In genomic region chr9:123335227-123335985, GRCh38 we compare ENCODE assay signal across 9 cellular contexts. TPM values are rescaled to one million over a fixed set of nuclear protein-coding genes. Genes with fewer than 3 reads are reported as not detected.
DNase-seq lines count a peak whose midpoint lies in the region; ATAC-seq, FAIRE-seq and TF ChIP-seq lines count a peak whose summit lies in the region.
"Had no signal": no experiment of that assay in that cellular context is flagged by ENCODE, and none has a peak within 500 bp of the region (broad histone marks: within the 10 kb centered on the region; RNA-seq: fewer than 3 reads in every experiment).

No MANE protein-coding gene starts in this region.

- H3K4me3 Mint-ChIP-seq in activated T-helper 2 cell treated with anti-CD3 and anti-CD28 coated beads, Interferon-gamma antibody, Interleukin-2, Interleukin-4, amounts not matched to agents 10 μg/mL and 5 μg/mL and 100 μg/mL, durations not matched to agents 14 hours and 24 hours and 36 hours (ENCODE audit: low read depth) = no peak overlapping the region

- no peak overlapping the region for H2AFZ ChIP-seq in fibroblast of lung (ENCODE audit: low read length)

- DNase-seq in RCC 7860 (ENCODE audit: low spot score) = peak; percentile 61
- DNase-seq in fibroblast of lung (ENCODE audit: low read depth in 2 of 2) = peak; percentile 59 to 82
- DNase-seq in pancreas = no peak
- DNase-seq in NOMO-1 treated with DMSO at 0.1 percent for 48 hours (lab: John Stamatoyannopoulos, UW; ENCODE audit: unreplicated experiment) = no peak
- DNase-seq in T-helper 9 cell = no peak
- no peak for DNase-seq in activated T-helper 2 cell treated with anti-CD3 and anti-CD28 coated beads, Interferon-gamma antibody, Interleukin-2, Interleukin-4, amounts not matched to agents 10 μg/mL and 5 μg/mL and 100 μg/mL, durations not matched to agents 14 hours and 24 hours and 36 hours (ENCODE audit: low spot score)
- DNase-seq: NCI-H2171 had no signal

- H3K36me3 Mint-ChIP-seq in activated T-helper 2 cell treated with anti-CD3 and anti-CD28 coated beads, Interferon-gamma antibody, Interleukin-2, Interleukin-4, amounts not matched to agents 10 μg/mL and 5 μg/mL and 100 μg/mL, durations not matched to agents 14 hours and 24 hours and 36 hours (ENCODE audit: low read depth) = no peaks in the 10 kb centered on the region

- H4K20me1 ChIP-seq in DOHH2 (ENCODE audit: control insufficient read depth, insufficient read depth, low read depth, low read length) (no peaks in the 10 kb centered on the region), fibroblast of lung (ENCODE audit: control insufficient read depth, extremely low read depth, insufficient read depth, low read length) (no peaks in the 10 kb centered on the region)

- H3K4me3 ChIP-seq in DOHH2 (ENCODE audit: low read length) (peak overlapping the region; percentile 40), fibroblast of lung (replicated peaks in 1 of 4; ENCODE audit: control extremely low read depth in 1 of 4, insufficient read depth in 1 of 4, low read depth in 3 of 4, low read length in 4 of 4) (no peak overlapping the region), pancreas (no peak overlapping the region)

- ATAC-seq in pancreas = peak in 3 of 4 donors; percentile 50 to 71 (median 61)
- no peak for ATAC-seq in GM21515 (IDR thresholded peaks at IDR 0.05; ENCODE audit: unreplicated experiment)

- H3K27me3 ChIP-seq in DOHH2 (ENCODE audit: control insufficient read depth, low read length) (no peaks in the 10 kb centered on the region), fibroblast of lung (ENCODE audit: control insufficient read depth, insufficient read depth, low read length) (no peaks in the 10 kb centered on the region), pancreas (no peaks in the 10 kb centered on the region)

- H3K4me1 ChIP-seq in DOHH2 (ENCODE audit: control insufficient read depth, low read length) (peaks cover 67% of the 10 kb centered on the region), fibroblast of lung (ENCODE audit: control insufficient read depth, extremely low read depth, insufficient read depth, low read length) (no peaks in the 10 kb centered on the region), pancreas (no peaks in the 10 kb centered on the region)

- no peaks in the 10 kb centered on the region for H3K27me3 Mint-ChIP-seq in activated T-helper 2 cell treated with anti-CD3 and anti-CD28 coated beads, Interferon-gamma antibody, Interleukin-2, Interleukin-4, amounts not matched to agents 10 μg/mL and 5 μg/mL and 100 μg/mL, durations not matched to agents 14 hours and 24 hours and 36 hours (ENCODE audit: low read depth)

- H3K9me3 Mint-ChIP-seq in activated T-helper 2 cell treated with anti-CD3 and anti-CD28 coated beads, Interferon-gamma antibody, Interleukin-2, Interleukin-4, amounts not matched to agents 10 μg/mL and 5 μg/mL and 100 μg/mL, durations not matched to agents 14 hours and 24 hours and 36 hours = no peaks in the 10 kb centered on the region

- H3K36me3 ChIP-seq in DOHH2 (ENCODE audit: control insufficient read depth, low read length) = peaks cover 3% of the 10 kb centered on the region; the same call in 1 of the 2 replicates
- H3K36me3 ChIP-seq in fibroblast of lung (ENCODE audit: control insufficient read depth, insufficient read depth, low read length) = no peaks in the 10 kb centered on the region
- H3K36me3 ChIP-seq in pancreas = no peaks in the 10 kb centered on the region

- H3K27ac ChIP-seq in DOHH2 (ENCODE audit: low read depth, low read length) (peak overlapping the region; percentile 99), fibroblast of lung (ENCODE audit: insufficient read depth, low read length) (no peak overlapping the region), pancreas (no peak overlapping the region)

- H3K27ac Mint-ChIP-seq in activated T-helper 2 cell treated with anti-CD3 and anti-CD28 coated beads, Interferon-gamma antibody, Interleukin-2, Interleukin-4, amounts not matched to agents 10 μg/mL and 5 μg/mL and 100 μg/mL, durations not matched to agents 14 hours and 24 hours and 36 hours = no peak overlapping the region

- no peaks in the 10 kb centered on the region for H3K9me2 ChIP-seq in DOHH2 (replicated peaks; ENCODE audit: control insufficient read depth, low read length)

- TF ChIP-seq CTCF in DOHH2 (IDR thresholded peaks at IDR 0.05; ENCODE audit: low read depth, low read length, poor library complexity, severe bottlenecking) (no peak), fibroblast of lung (conservative IDR thresholded peaks at IDR 0.05 in 1 of 2, IDR thresholded peaks at IDR 0.05 in 1 of 2; ENCODE audit: low read depth in 1 of 2, low read length in 2 of 2) (no peak), pancreas (IDR thresholded peaks at IDR 0.05) (no peak)

- H3K79me2 ChIP-seq in DOHH2 (ENCODE audit: control insufficient read depth, low read length) = no peaks in the 10 kb centered on the region
- no peaks in the 10 kb centered on the region for H3K79me2 ChIP-seq in fibroblast of lung (ENCODE audit: control insufficient read depth, insufficient read depth, low read length)

- H3K9me3 ChIP-seq in DOHH2 (ENCODE audit: control insufficient read depth, insufficient read depth, low read length) (no peaks in the 10 kb centered on the region), fibroblast of lung (ENCODE audit: control insufficient read depth, insufficient read depth, low read depth, low read length) (no peaks in the 10 kb centered on the region), pancreas (no peaks in the 10 kb centered on the region)

- intact Hi-C loops in pancreas (cut with DNase I) = no loop called here
- intact Hi-C loops in activated T-helper 2 cell treated with anti-CD3 and anti-CD28 coated beads, Interferon-gamma antibody, Interleukin-2, Interleukin-4, amounts not matched to agents 10 μg/mL and 5 μg/mL and 100 μg/mL, durations not matched to agents 14 hours and 24 hours and 36 hours (cut with micrococcal nuclease) = no loop called here

- H3K4me1 Mint-ChIP-seq in activated T-helper 2 cell treated with anti-CD3 and anti-CD28 coated beads, Interferon-gamma antibody, Interleukin-2, Interleukin-4, amounts not matched to agents 10 μg/mL and 5 μg/mL and 100 μg/mL, durations not matched to agents 14 hours and 24 hours and 36 hours (ENCODE audit: low read depth) = peaks cover 38% of the 10 kb centered on the region

- H3K4me2 ChIP-seq in DOHH2 (ENCODE audit: low read length) (peak overlapping the region; percentile 67), fibroblast of lung (ENCODE audit: extremely low read depth, insufficient read depth, low read length) (no peak overlapping the region)

- H3F3A ChIP-seq in DOHH2 (ENCODE audit: control insufficient read depth, insufficient read depth) = peaks cover 35% of the 10 kb centered on the region

- WGBS in pancreas, 2 donors = 35 to 44% methylated on average over 9 of the region's 9 CpGs

- H3K9ac ChIP-seq in fibroblast of lung (ENCODE audit: insufficient read depth, low read length) = no peak overlapping the region

- FAIRE-seq in RCC 7860 (lab: Jason Lieb, UNC) = no peak
- FAIRE-seq in pancreas (lab: Jason Lieb, UNC) = no peak

RNA-seq across cellular contexts. Expression of gene CRB2, which starts 20.6 kb away (rescaled TPM):
- total RNA-seq in fibroblast of lung (under 0.01 TPM in 1 of 2 replicates, not detected in the other), pancreas (not detected)
- polyA plus RNA-seq in fibroblast of lung (not detected in 2 replicates), pancreas (under 1 TPM; 0.02 to 0.08 TPM)
- polyA plus RNA-seq in fibroblast of lung (2012) = not detected in 2 replicates
- polyA minus RNA-seq in fibroblast of lung (ENCODE audit: low replicate concordance) = 0.56 TPM in 1 of 2 replicates, not detected in the other
- not detected in 2 replicates for total RNA-seq in activated T-helper 2 cell treated with anti-CD3 and anti-CD28 coated beads, Interferon-gamma antibody, Interleukin-2, Interleukin-4, amounts not matched to agents 10 μg/mL and 5 μg/mL and 100 μg/mL, durations not matched to agents 14 hours and 24 hours and 36 hours

Comparison
In these comparisons a context has a peak if more than half of its experiments do, and no peak if none do; other contexts are left out.
1. DNase-seq: peak in RCC 7860 (single experiment) and fibroblast of lung (2 of 2); none in pancreas (0 of 6), NOMO-1 treated with DMSO at 0.1 percent for 48 hours (single experiment), T-helper 9 cell (single experiment) and activated T-helper 2 cell treated with anti-CD3 and anti-CD28 coated beads, Interferon-gamma antibody, Interleukin-2, Interleukin-4, amounts not matched to agents 10 μg/mL and 5 μg/mL and 100 μg/mL, durations not matched to agents 14 hours and 24 hours and 36 hours (single experiment).